20 cellular contexts compared by ENCODE assay signal in the genomic region with DNA sequence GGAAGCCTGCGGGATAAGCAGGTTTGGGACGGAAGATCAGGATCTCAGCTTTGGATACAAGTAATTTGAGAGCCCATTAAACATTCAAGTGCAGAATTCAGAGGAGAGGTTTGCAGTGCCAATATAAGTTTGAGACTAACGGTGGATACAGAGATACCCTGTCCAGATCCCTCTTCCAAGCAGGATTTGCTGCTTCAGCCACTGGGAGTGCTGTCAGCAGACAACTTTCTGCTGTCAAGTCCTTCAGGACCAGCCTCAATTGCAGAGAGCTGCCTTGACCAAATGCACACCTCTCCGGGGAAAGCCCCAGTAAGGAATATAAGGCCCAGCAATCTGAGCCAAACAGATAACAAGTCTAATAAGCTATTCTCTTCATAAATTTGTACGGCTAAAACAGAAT.
"Had no signal": no experiment of that assay in that cellular context is flagged by ENCODE, and none has a peak within 500 bp of the region (broad histone marks: within the 10 kb centered on the region; RNA-seq: fewer than 3 reads in every experiment).

No MANE protein-coding gene starts in this region.

- H3K9me3 Mint-ChIP-seq: activated CD4-positive, alpha-beta T cell treated with anti-CD3 and anti-CD28 coated beads, Interleukin-2, amount 10 ng/mL, durations not matched to agents 7 days and 5 days; activated naive CD4-positive, alpha-beta T cell treated with anti-CD3 and anti-CD28 coated beads, Interleukin-2, amount 10 ng/mL, durations not matched to agents 7 days and 5 days had no signal

- H3K27ac Mint-ChIP-seq: activated CD4-positive, alpha-beta T cell treated with anti-CD3 and anti-CD28 coated beads, Interleukin-2, amount 10 ng/mL, durations not matched to agents 7 days and 5 days; activated naive CD4-positive, alpha-beta T cell treated with anti-CD3 and anti-CD28 coated beads, Interleukin-2, amount 10 ng/mL, durations not matched to agents 7 days and 5 days had no signal

- H3K36me3 ChIP-seq: gastrocnemius medialis, left ventricle myocardium inferior, thyroid gland had no signal

- H3K27ac ChIP-seq: gastrocnemius medialis, left ventricle myocardium inferior, thyroid gland had no signal

- ATAC-seq: gastrocnemius medialis had no signal

- H3K9me3 ChIP-seq: gastrocnemius medialis, thyroid gland had no signal

- H3K27me3 ChIP-seq: thyroid gland had no signal

- H3K4me3 ChIP-seq: gastrocnemius medialis, left ventricle myocardium inferior, thyroid gland had no signal

- H3K4me3 Mint-ChIP-seq: activated CD4-positive, alpha-beta T cell treated with anti-CD3 and anti-CD28 coated beads, Interleukin-2, amount 10 ng/mL, durations not matched to agents 7 days and 5 days; activated naive CD4-positive, alpha-beta T cell treated with anti-CD3 and anti-CD28 coated beads, Interleukin-2, amount 10 ng/mL, durations not matched to agents 7 days and 5 days had no signal

- H3K4me1 ChIP-seq: gastrocnemius medialis, left ventricle myocardium inferior, thyroid gland had no signal

- H3K36me3 Mint-ChIP-seq: activated naive CD4-positive, alpha-beta T cell treated with anti-CD3 and anti-CD28 coated beads, Interleukin-2, amount 10 ng/mL, durations not matched to agents 7 days and 5 days had no signal

- DNase-seq: activated CD4-positive, alpha-beta T cell treated with anti-CD3 and anti-CD28 coated beads, Interleukin-2, amount 10 ng/mL, durations not matched to agents 7 days and 5 days; activated CD8-positive, alpha-beta memory T cell treated with anti-CD3 and anti-CD28 coated beads for 24 hours; activated CD8-positive, alpha-beta memory T cell treated with anti-CD3 and anti-CD28 coated beads, Interleukin-2, amount 50 U/mL, for 48 hours; activated effector memory CD4-positive, alpha-beta T cell treated with Interleukin-2 at 50 U/mL for 16 hours; activated naive CD4-positive, alpha-beta T cell treated with anti-CD3 and anti-CD28 coated beads, Interleukin-2, amount 10 ng/mL, durations not matched to agents 7 days and 5 days; activated T-cell treated with anti-CD3 and anti-CD28 coated beads, Interleukin-2, amount 50 U/mL, for 48 hours; aorta; cortex of kidney; effector CD8-positive, alpha-beta T cell; gastrocnemius medialis; head of caudate nucleus; kidney; left ventricle myocardium inferior; mammary epithelial cell; midbrain; occipital lobe; retina; stimulated activated CD4-positive, alpha-beta T cell treated with anti-CD3 and anti-CD28 coated beads, Interleukin-2, amount 100 ng/mL, for 24 hours; stimulated activated naive CD4-positive, alpha-beta T cell treated with Interleukin-2 at 50 U/mL for 16 hours; thyroid gland had no signal
